9 cellular contexts compared by ENCODE assay signal in genomic region chr14:23577004-23577681, GRCh38. TPM values are rescaled to one million over a fixed set of nuclear protein-coding genes. Genes with fewer than 3 reads are reported as not detected.
A peak's percentile ranks its signal among the peaks of the same experiment; 100 is the strongest.
DNase-seq lines count a peak whose midpoint lies in the region; ATAC-seq and TF ChIP-seq lines count a peak whose summit lies in the region.
"Had no signal": no experiment of that assay in that cellular context is flagged by ENCODE, and none has a peak within 500 bp of the region (broad histone marks: within the 10 kb centered on the region; RNA-seq: fewer than 3 reads in every experiment).

No MANE protein-coding gene starts in this region.

- peaks cover 0 to 3% of the 10 kb centered on the region in 2 donors for H3K36me3 Mint-ChIP-seq in activated T-cell treated with anti-CD3 and anti-CD28 coated beads, Interleukin-2, amount 50 U/mL, for 72 hours (ENCODE audit: insufficient read depth in 2 of 2)
- H3K36me3 Mint-ChIP-seq in memory B cell: no peaks in the 10 kb centered on the region
- H3K36me3 Mint-ChIP-seq in Caco-2 (ENCODE audit: insufficient read depth, unreplicated experiment): no peaks in the 10 kb centered on the region

- H3K4me3 ChIP-seq in vagina (peak overlapping the region; percentile 38 to 61), Caco-2 (ENCODE audit: low read depth, low read length) (no peak overlapping the region)

- no peak for TF ChIP-seq POLR2A in vagina (IDR thresholded peaks at IDR 0.05)

- TF ChIP-seq CTCF in vagina (IDR thresholded peaks at IDR 0.05) (no peak), Caco-2 (IDR thresholded peaks at IDR 0.05; ENCODE audit: insufficient read depth in 1 of 2, low read depth in 1 of 2, low read length in 1 of 2, severe bottlenecking in 1 of 2, unreplicated experiment in 1 of 2) (no peak)

- H3K27me3 ChIP-seq in vagina (peaks cover 10% of the 10 kb centered on the region), Caco-2 (replicated peaks; ENCODE audit: control insufficient read depth, insufficient read depth, low read length) (no peaks in the 10 kb centered on the region)

- H3K27ac ChIP-seq in cingulate gyrus (ENCODE audit: low read depth, low read length) (peak overlapping the region; percentile 65), vagina (peak overlapping the region; percentile 25)
- H3K27ac ChIP-seq: HL-60 had no signal

- no TSS peak for BruUV-seq in Caco-2 (replicated peaks; lab: Mats Ljungman, UMichigan)

- intact Hi-C loops in vagina (cut with DNase I) (no loop called here), Caco-2 (cut with micrococcal nuclease; ENCODE audit: unreplicated experiment) (no loop called here)

- H3K36me3 ChIP-seq in vagina: no peaks in the 10 kb centered on the region
- H3K36me3 ChIP-seq in Caco-2 (ENCODE audit: control insufficient read depth, insufficient read depth, low read length): no peaks in the 10 kb centered on the region

- CTCF ChIA-PET in Caco-2 (lab: Charles Lee): no interaction called here

- H3K9me3 ChIP-seq in vagina: no peaks in the 10 kb centered on the region
- no peaks in the 10 kb centered on the region for H3K9me3 ChIP-seq in Caco-2

- peaks cover 23% of the 10 kb centered on the region for H3K4me1 ChIP-seq in vagina
- no peaks in the 10 kb centered on the region for H3K4me1 ChIP-seq in Caco-2

- ATAC-seq in activated T-cell treated with anti-CD3 and anti-CD28 coated beads, Interleukin-2, amount 50 U/mL, for 72 hours (replicated peaks in 1 of 2): peak; percentile 35 to 41
- ATAC-seq in memory B cell (ENCODE audit: low read depth): peak; percentile 23

- no peak overlapping the region for H3K27ac Mint-ChIP-seq in activated T-cell treated with anti-CD3 and anti-CD28 coated beads, Interleukin-2, amount 50 U/mL, for 72 hours
- H3K27ac Mint-ChIP-seq in memory B cell (no peak overlapping the region), Caco-2 (ENCODE audit: unreplicated experiment) (no peak overlapping the region)

- H3K4me1 Mint-ChIP-seq in activated T-cell treated with anti-CD3 and anti-CD28 coated beads, Interleukin-2, amount 50 U/mL, for 72 hours (ENCODE audit: low read depth): peaks cover 22% of the 10 kb centered on the region
- H3K4me1 Mint-ChIP-seq in memory B cell (peaks cover 17% of the 10 kb centered on the region), Caco-2 (ENCODE audit: low read depth, unreplicated experiment) (no peaks in the 10 kb centered on the region)

- H3K4me3 Mint-ChIP-seq in activated T-cell treated with anti-CD3 and anti-CD28 coated beads, Interleukin-2, amount 50 U/mL, for 72 hours: peak overlapping the region; percentile 69 to 86
- H3K4me3 Mint-ChIP-seq in memory B cell: peak overlapping the region; percentile 73
- no peak overlapping the region for H3K4me3 Mint-ChIP-seq in Caco-2 (ENCODE audit: unreplicated experiment)

- H3K27me3 Mint-ChIP-seq in activated T-cell treated with anti-CD3 and anti-CD28 coated beads, Interleukin-2, amount 50 U/mL, for 72 hours (ENCODE audit: low read depth): peaks cover 56% of the 10 kb centered on the region
- H3K27me3 Mint-ChIP-seq in memory B cell (peaks cover 43% of the 10 kb centered on the region), Caco-2 (ENCODE audit: insufficient read depth, unreplicated experiment) (peaks cover 11% of the 10 kb centered on the region)

- POLR2A ChIA-PET in Caco-2 (lab: Charles Lee): no interaction called here

- H3K9me3 Mint-ChIP-seq in activated T-cell treated with anti-CD3 and anti-CD28 coated beads, Interleukin-2, amount 50 U/mL, for 72 hours: no peaks in the 10 kb centered on the region
- no peaks in the 10 kb centered on the region for H3K9me3 Mint-ChIP-seq in memory B cell
- no peaks in the 10 kb centered on the region for H3K9me3 Mint-ChIP-seq in Caco-2 (ENCODE audit: unreplicated experiment)

- no peak for DNase-seq in activated T-cell treated with anti-CD3 and anti-CD28 coated beads, Interleukin-2, amount 50 U/mL, for 72 hours
- DNase-seq in activated T-cell treated with anti-CD3 and anti-CD28 coated beads, Interleukin-2, amount 50 U/mL, for 48 hours: no peak
- DNase-seq in memory B cell (ENCODE audit: low spot score in 2 of 2): no peak
- peak in 1 of 2 donors; percentile 71 for DNase-seq in vagina (ENCODE audit: extremely low spot score in 2 of 2)
- DNase-seq in NCI-H774 (lab: John Stamatoyannopoulos, UW): no peak
- no peak for DNase-seq in Caco-2
- DNase-seq in NCI-H526 treated with DMSO at 0.1 percent for 48 hours (lab: John Stamatoyannopoulos, UW): no peak

RNA-seq across cellular contexts. Expression of gene JPH4, which starts 1.4 kb away (rescaled TPM):
- 1 to 10 TPM; 1.2 to 1.5 TPM for total RNA-seq in activated T-cell treated with anti-CD3 and anti-CD28 coated beads, Interleukin-2, amount 50 U/mL, for 72 hours
- total RNA-seq in vagina (10.6 TPM), Caco-2 (2022) (not detected in 2 replicates)

RNA-seq across cellular contexts. Expression of gene AP1G2, which starts 9.6 kb away (rescaled TPM):
- 100 to 1,000 TPM; 211 to 233 TPM for total RNA-seq in activated T-cell treated with anti-CD3 and anti-CD28 coated beads, Interleukin-2, amount 50 U/mL, for 72 hours
- total RNA-seq in vagina: 122 TPM
- total RNA-seq in Caco-2 (2022): 160 and 164 TPM in 2 replicates

RNA-seq across cellular contexts. Expression of gene THTPA, which starts 21.1 kb away (rescaled TPM):
- 1 to 10 TPM; 6.5 to 7.4 TPM for total RNA-seq in activated T-cell treated with anti-CD3 and anti-CD28 coated beads, Interleukin-2, amount 50 U/mL, for 72 hours
- total RNA-seq in vagina: 15.0 TPM
- total RNA-seq in Caco-2 (2022): 9.3 and 9.5 TPM in 2 replicates

RNA-seq across cellular contexts. Expression of gene ZFHX2, which starts 25.6 kb away (rescaled TPM):
- total RNA-seq in activated T-cell treated with anti-CD3 and anti-CD28 coated beads, Interleukin-2, amount 50 U/mL, for 72 hours: 1 to 10 TPM; 1.9 to 3.7 TPM
- total RNA-seq in vagina (0.74 TPM), Caco-2 (2022) (1.1 and 1.4 TPM in 2 replicates)

RNA-seq across cellular contexts. Expression of gene DHRS2, which starts 59.0 kb away (rescaled TPM):
- 10 to 100 TPM in 1 of 2 donors, 1 to 10 TPM in 1; 5.0 to 10.6 TPM for total RNA-seq in activated T-cell treated with anti-CD3 and anti-CD28 coated beads, Interleukin-2, amount 50 U/mL, for 72 hours
- 0.25 TPM for total RNA-seq in vagina
- total RNA-seq in Caco-2 (2022): 12.8 and 21.3 TPM in 2 replicates
